ENCODE assay signal across 1 cellular context in genomic region chr2:20350105-20350712, GRCh38.
TF ChIP-seq lines count a peak whose summit lies in the region.

No MANE protein-coding gene starts in this region.

TF ChIP-seq in GM12878, 131 proteins besides CTCF, POLR2A, EP300 and RAD21 (continued from another document and continues in another):
- TF ChIP-seq SIN3A (IDR thresholded peaks at IDR 0.05; ENCODE audit: low read depth, low read length) (peak; percentile 72; the same call in 1 of the 2 replicates), NFIC (IDR thresholded peaks at IDR 0.05; ENCODE audit: low read depth, low read length) (no peak), REST (IDR thresholded peaks at IDR 0.05; ENCODE audit: low read depth, low read length) (no peak), NFXL1 (IDR thresholded peaks at IDR 0.05; ENCODE audit: borderline replicate concordance) (no peak), MTA2 (IDR thresholded peaks at IDR 0.05; ENCODE audit: low read depth) (no peak), MLLT1 (IDR thresholded peaks at IDR 0.05) (no peak), ATF7 (IDR thresholded peaks at IDR 0.05; ENCODE audit: low read depth) (no peak), NR2C2 (IDR thresholded peaks at IDR 0.05; ENCODE audit: borderline replicate concordance, control insufficient read depth, insufficient read length, low read depth) (no peak), KAT2A (conservative IDR thresholded peaks at IDR 0.05; ENCODE audit: control insufficient read depth, low read depth, low read length) (no peak), IKZF2 (IDR thresholded peaks at IDR 0.05) (peak; percentile 17 to 32; a peak in 2 of 4 replicates), PAX5 (IDR thresholded peaks at IDR 0.05; ENCODE audit: borderline replicate concordance, low read depth, low read length) (no peak), RAD51 (IDR thresholded peaks at IDR 0.05) (no peak), ASH2L (IDR thresholded peaks at IDR 0.05; ENCODE audit: borderline replicate concordance, low read depth) (no peak), TAF1 (IDR thresholded peaks at IDR 0.05; ENCODE audit: borderline replicate concordance, low read depth, low read length) (no peak; the same call in 1 of the 2 replicates), JUND (IDR thresholded peaks at IDR 0.05; ENCODE audit: low read depth, low read length) (no peak), HSF1 (IDR thresholded peaks at IDR 0.05; ENCODE audit: low read depth, low read length) (no peak), JUNB (IDR thresholded peaks at IDR 0.05) (no peak), LARP7 (IDR thresholded peaks at IDR 0.05) (peak; percentile 53; the same call in 1 of the 2 replicates), FOS (IDR thresholded peaks at IDR 0.05; ENCODE audit: borderline replicate concordance, extremely low read depth, insufficient read length) (no peak), TCF12 (IDR thresholded peaks at IDR 0.05; ENCODE audit: low read depth, low read length) (no peak), EED (IDR thresholded peaks at IDR 0.05; ENCODE audit: low read depth) (0 out of 2 replicates have a peak, but pooled peaks have one; percentile 32), YBX1 (IDR thresholded peaks at IDR 0.05) (no peak), IKZF1 (conservative IDR thresholded peaks at IDR 0.05) (peak; percentile 46), GABPA (IDR thresholded peaks at IDR 0.05; ENCODE audit: low read depth) (no peak), SREBF1 (IDR thresholded peaks at IDR 0.05; ENCODE audit: low read length) (no peak), RELA (IDR thresholded peaks at IDR 0.05; ENCODE audit: borderline replicate concordance, partially characterized antibody) (no peak), BMI1 (IDR thresholded peaks at IDR 0.05; ENCODE audit: borderline replicate concordance) (no peak), ZNF274 (IDR thresholded peaks at IDR 0.05; ENCODE audit: insufficient read depth, insufficient read length) (no peak), EZH2 (IDR thresholded peaks at IDR 0.05; ENCODE audit: borderline replicate concordance, control insufficient read depth, low read depth, low read length) (no peak), ZBED1 (IDR thresholded peaks at IDR 0.05; ENCODE audit: borderline replicate concordance) (no peak), STAT3 (IDR thresholded peaks at IDR 0.05; ENCODE audit: low read depth, low read length) (no peak), POLR2AphosphoS5 (IDR thresholded peaks at IDR 0.05; ENCODE audit: low read length) (peak; percentile 18; the same call in 1 of the 2 replicates), IRF4 (IDR thresholded peaks at IDR 0.05; ENCODE audit: low read depth, low read length) (0 out of 2 replicates have a peak, but pooled peaks have one; percentile 9), ZNF207 (IDR thresholded peaks at IDR 0.05; ENCODE audit: borderline replicate concordance) (no peak), EGR1 (IDR thresholded peaks at IDR 0.05; ENCODE audit: borderline replicate concordance in 1 of 2, low read depth in 2 of 2, low read length in 2 of 2) (peak in 1 of 2 experiments; percentile 90; a peak in 2 of 3 replicates), CHD4 (IDR thresholded peaks at IDR 0.05) (no peak), PAX8 (IDR thresholded peaks at IDR 0.05) (no peak), RB1 (IDR thresholded peaks at IDR 0.05; ENCODE audit: borderline replicate concordance) (0 out of 2 replicates have a peak, but pooled peaks have one; percentile 27), SMAD5 (IDR thresholded peaks at IDR 0.05; ENCODE audit: low read depth) (no peak), HDGF (IDR thresholded peaks at IDR 0.05) (no peak), FOXK2 (IDR thresholded peaks at IDR 0.05) (no peak), SMC3 (IDR thresholded peaks at IDR 0.05; ENCODE audit: borderline replicate concordance, low read length) (no peak), DPF2 (IDR thresholded peaks at IDR 0.05) (peak; percentile 33), YY1 (IDR thresholded peaks at IDR 0.05; ENCODE audit: low read depth, low read length) (0 out of 2 replicates have a peak, but pooled peaks have one; percentile 29), SPI1 (IDR thresholded peaks at IDR 0.05; ENCODE audit: borderline replicate concordance, insufficient read depth, low read depth, low read length) (no peak), NR2F1 (conservative IDR thresholded peaks at IDR 0.05) (0 out of 2 replicates have a peak, but pooled peaks have one; percentile 24), TCF7 (IDR thresholded peaks at IDR 0.05; ENCODE audit: borderline replicate concordance) (no peak)
- TF ChIP-seq, protein P1, sequence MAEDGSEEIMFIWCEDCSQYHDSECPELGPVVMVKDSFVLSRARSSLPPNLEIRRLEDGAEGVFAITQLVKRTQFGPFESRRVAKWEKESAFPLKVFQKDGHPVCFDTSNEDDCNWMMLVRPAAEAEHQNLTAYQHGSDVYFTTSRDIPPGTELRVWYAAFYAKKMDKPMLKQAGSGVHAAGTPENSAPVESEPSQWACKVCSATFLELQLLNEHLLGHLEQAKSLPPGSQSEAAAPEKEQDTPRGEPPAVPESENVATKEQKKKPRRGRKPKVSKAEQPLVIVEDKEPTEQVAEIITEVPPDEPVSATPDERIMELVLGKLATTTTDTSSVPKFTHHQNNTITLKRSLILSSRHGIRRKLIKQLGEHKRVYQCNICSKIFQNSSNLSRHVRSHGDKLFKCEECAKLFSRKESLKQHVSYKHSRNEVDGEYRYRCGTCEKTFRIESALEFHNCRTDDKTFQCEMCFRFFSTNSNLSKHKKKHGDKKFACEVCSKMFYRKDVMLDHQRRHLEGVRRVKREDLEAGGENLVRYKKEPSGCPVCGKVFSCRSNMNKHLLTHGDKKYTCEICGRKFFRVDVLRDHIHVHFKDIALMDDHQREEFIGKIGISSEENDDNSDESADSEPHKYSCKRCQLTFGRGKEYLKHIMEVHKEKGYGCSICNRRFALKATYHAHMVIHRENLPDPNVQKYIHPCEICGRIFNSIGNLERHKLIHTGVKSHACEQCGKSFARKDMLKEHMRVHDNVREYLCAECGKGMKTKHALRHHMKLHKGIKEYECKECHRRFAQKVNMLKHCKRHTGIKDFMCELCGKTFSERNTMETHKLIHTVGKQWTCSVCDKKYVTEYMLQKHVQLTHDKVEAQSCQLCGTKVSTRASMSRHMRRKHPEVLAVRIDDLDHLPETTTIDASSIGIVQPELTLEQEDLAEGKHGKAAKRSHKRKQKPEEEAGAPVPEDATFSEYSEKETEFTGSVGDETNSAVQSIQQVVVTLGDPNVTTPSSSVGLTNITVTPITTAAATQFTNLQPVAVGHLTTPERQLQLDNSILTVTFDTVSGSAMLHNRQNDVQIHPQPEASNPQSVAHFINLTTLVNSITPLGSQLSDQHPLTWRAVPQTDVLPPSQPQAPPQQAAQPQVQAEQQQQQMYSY (CRISPR knock-in tag; IDR thresholded peaks at IDR 0.05), result no peak
- TF ChIP-seq, protein P2, sequence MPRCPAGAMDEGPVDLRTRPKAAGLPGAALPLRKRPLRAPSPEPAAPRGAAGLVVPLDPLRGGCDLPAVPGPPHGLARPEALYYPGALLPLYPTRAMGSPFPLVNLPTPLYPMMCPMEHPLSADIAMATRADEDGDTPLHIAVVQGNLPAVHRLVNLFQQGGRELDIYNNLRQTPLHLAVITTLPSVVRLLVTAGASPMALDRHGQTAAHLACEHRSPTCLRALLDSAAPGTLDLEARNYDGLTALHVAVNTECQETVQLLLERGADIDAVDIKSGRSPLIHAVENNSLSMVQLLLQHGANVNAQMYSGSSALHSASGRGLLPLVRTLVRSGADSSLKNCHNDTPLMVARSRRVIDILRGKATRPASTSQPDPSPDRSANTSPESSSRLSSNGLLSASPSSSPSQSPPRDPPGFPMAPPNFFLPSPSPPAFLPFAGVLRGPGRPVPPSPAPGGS (IDR thresholded peaks at IDR 0.05; ENCODE audit: borderline replicate concordance, insufficient read depth, low read depth, low read length, poor library complexity, severe bottlenecking), result no peak
- TF ChIP-seq, protein P3, sequence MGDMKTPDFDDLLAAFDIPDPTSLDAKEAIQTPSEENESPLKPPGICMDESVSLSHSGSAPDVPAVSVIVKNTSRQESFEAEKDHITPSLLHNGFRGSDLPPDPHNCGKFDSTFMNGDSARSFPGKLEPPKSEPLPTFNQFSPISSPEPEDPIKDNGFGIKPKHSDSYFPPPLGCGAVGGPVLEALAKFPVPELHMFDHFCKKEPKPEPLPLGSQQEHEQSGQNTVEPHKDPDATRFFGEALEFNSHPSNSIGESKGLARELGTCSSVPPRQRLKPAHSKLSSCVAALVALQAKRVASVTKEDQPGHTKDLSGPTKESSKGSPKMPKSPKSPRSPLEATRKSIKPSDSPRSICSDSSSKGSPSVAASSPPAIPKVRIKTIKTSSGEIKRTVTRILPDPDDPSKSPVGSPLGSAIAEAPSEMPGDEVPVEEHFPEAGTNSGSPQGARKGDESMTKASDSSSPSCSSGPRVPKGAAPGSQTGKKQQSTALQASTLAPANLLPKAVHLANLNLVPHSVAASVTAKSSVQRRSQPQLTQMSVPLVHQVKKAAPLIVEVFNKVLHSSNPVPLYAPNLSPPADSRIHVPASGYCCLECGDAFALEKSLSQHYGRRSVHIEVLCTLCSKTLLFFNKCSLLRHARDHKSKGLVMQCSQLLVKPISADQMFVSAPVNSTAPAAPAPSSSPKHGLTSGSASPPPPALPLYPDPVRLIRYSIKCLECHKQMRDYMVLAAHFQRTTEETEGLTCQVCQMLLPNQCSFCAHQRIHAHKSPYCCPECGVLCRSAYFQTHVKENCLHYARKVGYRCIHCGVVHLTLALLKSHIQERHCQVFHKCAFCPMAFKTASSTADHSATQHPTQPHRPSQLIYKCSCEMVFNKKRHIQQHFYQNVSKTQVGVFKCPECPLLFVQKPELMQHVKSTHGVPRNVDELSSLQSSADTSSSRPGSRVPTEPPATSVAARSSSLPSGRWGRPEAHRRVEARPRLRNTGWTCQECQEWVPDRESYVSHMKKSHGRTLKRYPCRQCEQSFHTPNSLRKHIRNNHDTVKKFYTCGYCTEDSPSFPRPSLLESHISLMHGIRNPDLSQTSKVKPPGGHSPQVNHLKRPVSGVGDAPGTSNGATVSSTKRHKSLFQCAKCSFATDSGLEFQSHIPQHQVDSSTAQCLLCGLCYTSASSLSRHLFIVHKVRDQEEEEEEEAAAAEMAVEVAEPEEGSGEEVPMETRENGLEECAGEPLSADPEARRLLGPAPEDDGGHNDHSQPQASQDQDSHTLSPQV (IDR thresholded peaks at IDR 0.05), result no peak
- TF ChIP-seq, protein P4, sequence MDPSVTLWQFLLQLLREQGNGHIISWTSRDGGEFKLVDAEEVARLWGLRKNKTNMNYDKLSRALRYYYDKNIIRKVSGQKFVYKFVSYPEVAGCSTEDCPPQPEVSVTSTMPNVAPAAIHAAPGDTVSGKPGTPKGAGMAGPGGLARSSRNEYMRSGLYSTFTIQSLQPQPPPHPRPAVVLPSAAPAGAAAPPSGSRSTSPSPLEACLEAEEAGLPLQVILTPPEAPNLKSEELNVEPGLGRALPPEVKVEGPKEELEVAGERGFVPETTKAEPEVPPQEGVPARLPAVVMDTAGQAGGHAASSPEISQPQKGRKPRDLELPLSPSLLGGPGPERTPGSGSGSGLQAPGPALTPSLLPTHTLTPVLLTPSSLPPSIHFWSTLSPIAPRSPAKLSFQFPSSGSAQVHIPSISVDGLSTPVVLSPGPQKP (IDR thresholded peaks at IDR 0.05; ENCODE audit: low read depth, low read length), result no peak
- TF ChIP-seq, protein P5, sequence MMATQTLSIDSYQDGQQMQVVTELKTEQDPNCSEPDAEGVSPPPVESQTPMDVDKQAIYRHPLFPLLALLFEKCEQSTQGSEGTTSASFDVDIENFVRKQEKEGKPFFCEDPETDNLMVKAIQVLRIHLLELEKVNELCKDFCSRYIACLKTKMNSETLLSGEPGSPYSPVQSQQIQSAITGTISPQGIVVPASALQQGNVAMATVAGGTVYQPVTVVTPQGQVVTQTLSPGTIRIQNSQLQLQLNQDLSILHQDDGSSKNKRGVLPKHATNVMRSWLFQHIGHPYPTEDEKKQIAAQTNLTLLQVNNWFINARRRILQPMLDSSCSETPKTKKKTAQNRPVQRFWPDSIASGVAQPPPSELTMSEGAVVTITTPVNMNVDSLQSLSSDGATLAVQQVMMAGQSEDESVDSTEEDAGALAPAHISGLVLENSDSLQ (IDR thresholded peaks at IDR 0.05), result no peak
